ENCODE assay signal across 8 cellular contexts in the genomic region with DNA sequence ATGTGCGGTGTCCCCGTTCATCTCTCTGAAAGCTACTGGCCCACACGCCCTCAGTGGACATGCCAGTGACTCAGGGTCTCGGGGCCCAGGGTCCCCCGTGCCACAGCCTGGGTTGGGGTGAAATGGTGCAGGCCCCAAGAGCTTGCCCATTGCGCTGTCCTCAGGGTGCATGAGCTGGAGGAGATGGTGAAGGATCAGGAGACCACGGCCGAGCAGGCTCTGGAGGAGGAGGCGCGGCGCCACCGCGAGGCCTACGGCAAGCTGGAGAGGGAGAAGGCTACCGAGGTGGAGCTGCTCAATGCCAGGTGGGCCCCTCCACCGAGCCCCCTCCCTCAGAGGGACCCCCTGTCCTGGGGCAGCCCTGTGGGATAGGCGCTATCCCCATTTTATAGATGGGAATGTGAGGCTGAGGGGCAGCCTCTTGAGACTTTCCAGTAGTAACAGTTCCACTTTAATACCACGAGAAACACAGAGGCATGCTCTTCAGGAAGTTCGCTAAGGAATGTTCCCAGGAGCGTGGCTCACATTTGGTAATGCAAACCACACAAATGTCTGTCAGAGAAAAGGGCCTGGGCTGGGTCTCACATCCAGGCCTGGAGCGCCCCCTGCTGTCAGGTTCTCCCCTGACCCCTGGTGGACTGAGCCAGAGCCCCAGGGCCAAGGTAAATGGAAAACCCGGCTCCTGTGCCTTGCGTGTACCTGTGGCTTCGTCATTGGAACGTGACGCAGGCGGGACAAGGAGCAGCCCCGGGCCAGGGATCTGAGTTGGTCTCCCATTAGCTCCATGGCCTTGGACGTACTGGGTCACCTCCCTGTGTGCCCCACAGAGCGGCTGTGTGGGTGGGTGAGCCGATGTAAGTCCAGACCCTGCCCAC.
DNase-seq lines count a peak whose midpoint lies in the region; ATAC-seq, FAIRE-seq and TF ChIP-seq lines count a peak whose summit lies in the region.

No MANE protein-coding gene starts in this region.

- H3K4me1 ChIP-seq in CD8-positive, alpha-beta memory T cell (ENCODE audit: insufficient read depth, low read length): no peaks in the 10 kb centered on the region
- peaks cover 10% of the 10 kb centered on the region for H3K4me1 ChIP-seq in OCI-LY3 (ENCODE audit: low read length)
- no peaks in the 10 kb centered on the region for H3K4me1 ChIP-seq in endothelial cell of umbilical vein (ENCODE audit: control insufficient read depth, extremely low read depth, insufficient read depth, low read length)

- H3K4me2 ChIP-seq in OCI-LY3 (ENCODE audit: low read length) (peak overlapping the region; percentile 80), endothelial cell of umbilical vein (ENCODE audit: insufficient read depth, low read length) (no peak overlapping the region)

- no peaks in the 10 kb centered on the region for H3K9me3 ChIP-seq in CD8-positive, alpha-beta memory T cell (ENCODE audit: low read length)
- H3K9me3 ChIP-seq in OCI-LY3 (ENCODE audit: insufficient read depth, low read length): no peaks in the 10 kb centered on the region
- H3K9me3 ChIP-seq in endothelial cell of umbilical vein (replicated peaks; ENCODE audit: control insufficient read depth, insufficient read depth, low read length): no peaks in the 10 kb centered on the region

- peak overlapping the region; percentile 2; the same call in 1 of the 2 replicates for H2AFZ ChIP-seq in OCI-LY3 (ENCODE audit: low read depth, low read length)
- H2AFZ ChIP-seq in endothelial cell of umbilical vein (ENCODE audit: low read depth, low read length): no peak overlapping the region

- intact Hi-C loops in endothelial cell of umbilical vein (cut with micrococcal nuclease): loop anchor here (1.0 to 5.0 kb wide), 5 partner anchors 78 to 513 kb away; no protein-coding TSS in a partner anchor

- dilution Hi-C loops in endothelial cell of umbilical vein (cut with MboI; ENCODE audit: extremely low pct_ligation_motif_present, low sequenced_read_pairs): no loop called here

- no TSS peak for BruUV-seq in endothelial cell of umbilical vein (replicated peaks; lab: Mats Ljungman, UMichigan)

- no peak for ATAC-seq in HG03378 (IDR thresholded peaks at IDR 0.05; ENCODE audit: unreplicated experiment)

- DNase-seq in CD8-positive, alpha-beta memory T cell: peak; percentile 69 to 87 (median 82)
- DNase-seq in HFFc6 (peak; percentile 90), endothelial cell of umbilical vein (ENCODE audit: low read depth, low spot score) (peak; percentile 51), mucosa of gallbladder (ENCODE audit: low spot score) (peak; percentile 85)
- peak; percentile 71 for DNase-seq in activated CD8-positive, alpha-beta memory T cell treated with anti-CD3 and anti-CD28 coated beads, Interleukin-2, amount 50 U/mL, for 24 hours (ENCODE audit: extremely low read depth)
- DNase-seq in stimulated activated CD8-positive, alpha-beta memory T cell treated with anti-CD3 and anti-CD28 coated beads, Interleukin-4, amount 100 ng/mL, for 24 hours (ENCODE audit: low read depth): peak; percentile 83

- peak; percentile 78 for FAIRE-seq in endothelial cell of umbilical vein (lab: Jason Lieb, UNC)

- H3K27me3 Mint-ChIP-seq in CD8-positive, alpha-beta memory T cell: no peaks in the 10 kb centered on the region
- no peaks in the 10 kb centered on the region; the same call in none of the 2 replicates for H3K27me3 Mint-ChIP-seq in HFFc6 (ENCODE audit: insufficient read depth)

- POLR2A ChIA-PET in CD8-positive, alpha-beta memory T cell (lab: Charles Lee): no interaction called here
- POLR2A ChIA-PET in endothelial cell of umbilical vein (lab: Charles Lee): no interaction called here

- H3K4me1 Mint-ChIP-seq in CD8-positive, alpha-beta memory T cell: no peaks in the 10 kb centered on the region
- peaks cover 12% of the 10 kb centered on the region; the same call in 1 of the 2 replicates for H3K4me1 Mint-ChIP-seq in HFFc6 (ENCODE audit: low read depth)

- H3K4me3 ChIP-seq in CD8-positive, alpha-beta memory T cell (ENCODE audit: low read length): no peak overlapping the region
- H3K4me3 ChIP-seq in OCI-LY3 (ENCODE audit: low read length) (peak overlapping the region; percentile 68), endothelial cell of umbilical vein (replicated peaks in 1 of 3; ENCODE audit: insufficient read depth in 1 of 3, low read depth in 1 of 3, low read length in 3 of 3) (no peak overlapping the region)

- peaks cover 0 to 85% (median 4%) of the 10 kb centered on the region in 3 donors for H3K36me3 Mint-ChIP-seq in CD8-positive, alpha-beta memory T cell
- H3K36me3 Mint-ChIP-seq in HFFc6 (ENCODE audit: low read depth): no peaks in the 10 kb centered on the region

- H3K27me3 ChIP-seq in CD8-positive, alpha-beta memory T cell (ENCODE audit: insufficient read depth, low read length, poor library complexity, severe bottlenecking): no peaks in the 10 kb centered on the region
- no peaks in the 10 kb centered on the region for H3K27me3 ChIP-seq in OCI-LY3 (ENCODE audit: low read depth, low read length)
- no peaks in the 10 kb centered on the region for H3K27me3 ChIP-seq in endothelial cell of umbilical vein (ENCODE audit: control insufficient read depth in 2 of 2, insufficient read depth in 2 of 2, low read length in 2 of 2)

- H3K79me2 ChIP-seq in OCI-LY3 (ENCODE audit: low read length): no peaks in the 10 kb centered on the region
- no peaks in the 10 kb centered on the region for H3K79me2 ChIP-seq in endothelial cell of umbilical vein (ENCODE audit: control insufficient read depth, insufficient read depth, low read length)

- H3K9me3 Mint-ChIP-seq in CD8-positive, alpha-beta memory T cell: no peaks in the 10 kb centered on the region
- H3K9me3 Mint-ChIP-seq in HFFc6: no peaks in the 10 kb centered on the region

- no peaks in the 10 kb centered on the region for H3K9me1 ChIP-seq in endothelial cell of umbilical vein (replicated peaks; ENCODE audit: control insufficient read depth, extremely low read depth, insufficient read depth, low read length)

- CTCF ChIA-PET in CD8-positive, alpha-beta memory T cell (lab: Charles Lee): interaction anchor here (0.6 to 9.7 kb wide), 24 partner anchors 10 to 315 kb away, joined by 3 to 117 read pairs (median 4); no protein-coding TSS in a partner anchor
- CTCF ChIA-PET in endothelial cell of umbilical vein (lab: Charles Lee): interaction anchor here (0.8 to 10.2 kb wide), 13 partner anchors 8 to 318 kb away, joined by 3 to 92 read pairs (median 8); no protein-coding TSS in a partner anchor

- H3K9ac ChIP-seq in OCI-LY3 (ENCODE audit: low read length) (peak overlapping the region; percentile 44; the same call in 1 of the 2 replicates), endothelial cell of umbilical vein (replicated peaks; ENCODE audit: extremely low read depth, insufficient read depth, low read length) (no peak overlapping the region)

- peak; percentile 98 for TF ChIP-seq CTCF in HFFc6 (IDR thresholded peaks at IDR 0.05)
- TF ChIP-seq CTCF in OCI-LY3 (IDR thresholded peaks at IDR 0.05; ENCODE audit: low read depth, low read length): peak; percentile 84
- peak; percentile 92 to 93 for TF ChIP-seq CTCF in endothelial cell of umbilical vein (IDR thresholded peaks at IDR 0.05; ENCODE audit: extremely low read depth in 1 of 2, insufficient read depth in 1 of 2, low read depth in 1 of 2, low read length in 2 of 2)

- TF ChIP-seq POLR2A in endothelial cell of umbilical vein (IDR thresholded peaks at IDR 0.05; ENCODE audit: low read depth, low read length): no peak

- no peak overlapping the region for H3K4me3 Mint-ChIP-seq in CD8-positive, alpha-beta memory T cell
- H3K4me3 Mint-ChIP-seq in HFFc6: no peak overlapping the region

- no peak overlapping the region for H3K27ac ChIP-seq in CD8-positive, alpha-beta memory T cell (ENCODE audit: low read depth, low read length)
- H3K27ac ChIP-seq in OCI-LY3 (ENCODE audit: low read length) (peak overlapping the region; percentile 1; the same call in 1 of the 2 replicates), endothelial cell of umbilical vein (ENCODE audit: insufficient read depth, low read depth, low read length) (no peak overlapping the region)

- H4K20me1 ChIP-seq in OCI-LY3 (ENCODE audit: insufficient read depth, low read length) (no peaks in the 10 kb centered on the region), endothelial cell of umbilical vein (replicated peaks; ENCODE audit: control insufficient read depth, extremely low read depth, insufficient read depth, low read length) (no peaks in the 10 kb centered on the region)

- peak overlapping the region in 2 of 8 donors; percentile 20 to 43 for H3K27ac Mint-ChIP-seq in CD8-positive, alpha-beta memory T cell
- no peak overlapping the region for H3K27ac Mint-ChIP-seq in HFFc6

- H3K36me3 ChIP-seq in CD8-positive, alpha-beta memory T cell (ENCODE audit: insufficient read depth, low read length): peaks cover 42% of the 10 kb centered on the region
- no peaks in the 10 kb centered on the region for H3K36me3 ChIP-seq in OCI-LY3 (replicated peaks; ENCODE audit: low read depth, low read length)
- H3K36me3 ChIP-seq in endothelial cell of umbilical vein (ENCODE audit: control insufficient read depth in 2 of 2, extremely low read depth in 1 of 2, insufficient read depth in 2 of 2, low read length in 2 of 2): no peaks in the 10 kb centered on the region

TF ChIP-seq in endothelial cell of umbilical vein, 7 proteins besides CTCF, POLR2A, EP300 and RAD21:
- TF ChIP-seq, protein P1, sequence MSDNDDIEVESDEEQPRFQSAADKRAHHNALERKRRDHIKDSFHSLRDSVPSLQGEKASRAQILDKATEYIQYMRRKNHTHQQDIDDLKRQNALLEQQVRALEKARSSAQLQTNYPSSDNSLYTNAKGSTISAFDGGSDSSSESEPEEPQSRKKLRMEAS (IDR thresholded peaks at IDR 0.05; ENCODE audit: insufficient read depth, insufficient read length): no peak
- TF ChIP-seq MYC (IDR thresholded peaks at IDR 0.05; ENCODE audit: low read depth, low read length): no peak
- TF ChIP-seq POLR2AphosphoS5 (IDR thresholded peaks at IDR 0.05; ENCODE audit: insufficient read depth, low read depth, low read length): no peak
- no peak for TF ChIP-seq GATA2 (IDR thresholded peaks at IDR 0.05; ENCODE audit: insufficient read depth, insufficient read length, low read depth, low read length)
- no peak for TF ChIP-seq EZH2 (IDR thresholded peaks at IDR 0.05; ENCODE audit: borderline replicate concordance, low read depth, low read length, severe bottlenecking)
- no peak for TF ChIP-seq FOS (IDR thresholded peaks at IDR 0.05; ENCODE audit: borderline replicate concordance, insufficient read depth, low read length)
- TF ChIP-seq JUN (IDR thresholded peaks at IDR 0.05; ENCODE audit: borderline replicate concordance, insufficient read depth, insufficient read length, low read depth): no peak
